In the genomic region with DNA sequence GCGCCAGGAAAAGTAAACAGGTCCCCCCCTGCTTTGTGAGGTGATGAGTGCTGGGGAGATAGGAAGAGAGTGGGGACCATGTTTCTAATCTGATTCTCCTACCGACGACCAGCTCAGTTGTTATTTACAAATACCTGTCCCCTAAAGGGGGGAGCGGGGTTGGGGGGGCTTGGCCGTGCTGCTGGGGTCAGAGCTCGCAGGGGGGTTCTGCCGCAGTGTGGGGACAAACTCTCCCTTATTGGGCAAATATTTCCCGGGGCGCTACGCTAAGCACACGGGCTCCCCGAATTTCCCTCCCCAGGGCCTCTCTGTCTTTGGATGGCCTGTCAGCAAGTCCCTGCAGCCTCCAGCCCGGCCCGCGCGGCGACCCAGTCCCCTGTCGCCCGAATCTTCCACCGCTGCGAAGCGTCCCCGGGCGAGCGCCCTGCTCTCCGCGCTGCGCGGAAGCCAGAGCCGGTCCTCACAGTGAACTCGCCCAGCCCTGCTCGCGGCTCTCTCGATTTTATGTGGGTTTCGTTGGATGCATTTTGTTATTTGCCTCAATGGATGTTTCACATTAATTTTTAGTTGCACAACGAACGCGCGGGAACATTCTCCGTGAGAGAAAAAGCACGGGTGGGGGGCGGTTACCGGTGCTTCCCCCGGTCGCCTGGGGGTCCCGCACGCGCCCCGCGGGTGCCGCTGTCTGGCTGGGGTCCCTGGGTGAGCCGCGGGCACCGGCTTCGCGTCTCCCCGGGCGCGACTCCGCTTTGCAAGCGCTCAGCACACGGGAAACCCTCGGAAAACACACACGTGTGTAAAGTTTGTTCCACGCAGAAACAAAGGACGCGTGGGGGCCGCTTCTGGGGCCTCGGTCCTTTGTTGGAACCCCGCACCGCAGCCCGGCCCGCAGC, we compare ENCODE assay signal across 8 cellular contexts. TPM values are rescaled to one million over a fixed set of nuclear protein-coding genes. Genes with fewer than 3 reads are reported as not detected.
A peak's percentile ranks its signal among the peaks of the same experiment; 100 is the strongest.
DNase-seq lines count a peak whose midpoint lies in the region; ATAC-seq and TF ChIP-seq lines count a peak whose summit lies in the region.

No MANE protein-coding gene starts in this region.

- H3K27ac Mint-ChIP-seq in CD14-positive monocyte = peak overlapping the region in 3 of 7 donors; percentile 49 to 54 (median 50)

- no peaks in the 10 kb centered on the region for H3K27me3 ChIP-seq in SU-DHL-6 (ENCODE audit: low read length)
- H3K27me3 ChIP-seq in lung (ENCODE audit: control insufficient read depth, insufficient read depth) = no peaks in the 10 kb centered on the region
- no peaks in the 10 kb centered on the region for H3K27me3 ChIP-seq in thymus (ENCODE audit: control insufficient read depth, insufficient read depth)

- intact Hi-C loops in CD14-positive monocyte (cut with micrococcal nuclease) = loop anchor here (5.0 to 10.0 kb wide), 8 partner anchors 198 to 415 kb away; a partner anchor contains a TSS

- peaks cover 15% of the 10 kb centered on the region; the same call in 1 of the 2 replicates for H3F3A ChIP-seq in SU-DHL-6 (ENCODE audit: insufficient read depth)

- H3K27ac ChIP-seq in SU-DHL-6 (ENCODE audit: low read depth, low read length) = no peak overlapping the region
- peak overlapping the region; percentile 95 to 98 for H3K27ac ChIP-seq in lung (ENCODE audit: low read depth in 1 of 2, low read length in 1 of 2)
- H3K27ac ChIP-seq in thymus (ENCODE audit: low read depth) = peak overlapping the region; percentile 97

- WGBS in lung, 2 donors = 4 to 6% methylated on average over 70 to 73 of the region's 73 CpGs
- WGBS in thymus = 5% methylated on average over 73 of the region's 73 CpGs

- H3K4me1 Mint-ChIP-seq in CD14-positive monocyte = peaks cover 17% of the 10 kb centered on the region

- H3K4me1 ChIP-seq in lung (ENCODE audit: control insufficient read depth in 2 of 2, insufficient read depth in 2 of 2, low read length in 2 of 2) (peaks cover 1 to 4% of the 10 kb centered on the region in 2 donors), thymus (ENCODE audit: control insufficient read depth, insufficient read depth, low read length) (peaks cover 5% of the 10 kb centered on the region)

- H2AFZ ChIP-seq in SU-DHL-6 (ENCODE audit: low read depth, low read length, severe bottlenecking) = peak overlapping the region; percentile 97

- peaks cover 0 to 6% (median 0%) of the 10 kb centered on the region in 7 donors for H3K9me3 Mint-ChIP-seq in CD14-positive monocyte

- H3K4me3 ChIP-seq in SU-DHL-6 (ENCODE audit: insufficient read depth, low read length, poor library complexity, severe bottlenecking) (peak overlapping the region; percentile 92), lung (peak overlapping the region; percentile 40), thymus (ENCODE audit: low read length) (peak overlapping the region; percentile 99)

- H3K79me2 ChIP-seq in SU-DHL-6 (ENCODE audit: insufficient read depth, low read length) = peaks cover 34% of the 10 kb centered on the region

- peak overlapping the region; percentile 82 for H3K4me2 ChIP-seq in SU-DHL-6 (ENCODE audit: low read depth, low read length, poor library complexity, severe bottlenecking)

- DNase-seq in CD14-positive monocyte (ENCODE audit: low spot score) (no peak), lung (ENCODE audit: low spot score) (no peak), KG1 (lab: John Stamatoyannopoulos, UW) (no peak), GOT3 (lab: John Stamatoyannopoulos, UW) (no peak), HT-29 (ENCODE audit: low spot score) (no peak)
- DNase-seq in central memory CD4-positive, alpha-beta T cell = peak; percentile 26

- H3K9me3 ChIP-seq in SU-DHL-6 (ENCODE audit: insufficient read depth, low read length) (no peaks in the 10 kb centered on the region), lung (ENCODE audit: control insufficient read depth in 2 of 2, insufficient read depth in 1 of 2, low read length in 1 of 2) (no peaks in the 10 kb centered on the region), thymus (ENCODE audit: control insufficient read depth) (no peaks in the 10 kb centered on the region)

- no peaks in the 10 kb centered on the region for H3K36me3 ChIP-seq in SU-DHL-6 (ENCODE audit: low read length)
- no peaks in the 10 kb centered on the region for H3K36me3 ChIP-seq in lung (ENCODE audit: control insufficient read depth in 2 of 2, insufficient read depth in 2 of 2, low read length in 2 of 2)
- H3K36me3 ChIP-seq in thymus (ENCODE audit: control insufficient read depth, insufficient read depth) = no peaks in the 10 kb centered on the region

- H3K36me3 Mint-ChIP-seq in CD14-positive monocyte = peaks cover 0 to 2% of the 10 kb centered on the region in 2 donors

- H3K9ac ChIP-seq in SU-DHL-6 (ENCODE audit: low read length) = peak overlapping the region; percentile 97

- peak overlapping the region; percentile 82 to 90 for H3K4me3 Mint-ChIP-seq in CD14-positive monocyte

- H4K20me1 ChIP-seq in SU-DHL-6 (ENCODE audit: low read depth, low read length) = no peaks in the 10 kb centered on the region

- H3K27me3 Mint-ChIP-seq in CD14-positive monocyte (ENCODE audit: low read depth in 3 of 3) = peaks cover 15 to 18% (median 16%) of the 10 kb centered on the region in 3 donors

- TF ChIP-seq CTCF in CD14-positive monocyte (IDR thresholded peaks at IDR 0.05) (no peak), SU-DHL-6 (IDR thresholded peaks at IDR 0.05; ENCODE audit: insufficient read depth, low read length, poor library complexity, severe bottlenecking) (no peak), lung (IDR thresholded peaks at IDR 0.05; ENCODE audit: control extremely low read depth, extremely low read depth) (no peak)

- H3K9me2 ChIP-seq in SU-DHL-6 (replicated peaks; ENCODE audit: insufficient read depth, low read length) = no peaks in the 10 kb centered on the region

- no peak for ATAC-seq in lung (ENCODE audit: insufficient read depth, low FRiP score)

RNA-seq across cellular contexts. Expression of a gene that starts 1.5 kb away (rescaled TPM):
- polyA plus RNA-seq in CD14-positive monocyte = 10 to 100 TPM; 15.6 to 27.4 TPM
- total RNA-seq in lung = 10 to 100 TPM; 51.9 to 85.2 TPM
- polyA plus RNA-seq in lung = 10 to 100 TPM; 37.1 to 42.0 TPM
- 97.9 TPM for polyA plus RNA-seq in thymus
- total RNA-seq in HT-29 (2014; rRNA removed; shearing (Covaris generic)) = 29.2 and 29.5 TPM in 2 replicates

RNA-seq across cellular contexts. Expression of a gene that starts 43.1 kb away (rescaled TPM):
- polyA plus RNA-seq in CD14-positive monocyte (10 to 100 TPM; 37.6 to 39.6 TPM), lung (10 to 100 TPM; 36.4 to 46.0 TPM), thymus (52.3 TPM)
- total RNA-seq in lung = 10 to 100 TPM; 24.3 to 46.2 TPM
- 21.3 and 21.6 TPM in 2 replicates for total RNA-seq in HT-29 (2014; rRNA removed; shearing (Covaris generic))

Comparison
In these comparisons a context has a peak if more than half of its experiments do, and no peak if none do; other contexts are left out.
1. H3K4me3 ChIP-seq: peak in every context shown above with its lines; median percentile 99 in thymus; 92 in SU-DHL-6; 40 in lung.